ENCODE assay signal across 27 cellular contexts in the genomic region with DNA sequence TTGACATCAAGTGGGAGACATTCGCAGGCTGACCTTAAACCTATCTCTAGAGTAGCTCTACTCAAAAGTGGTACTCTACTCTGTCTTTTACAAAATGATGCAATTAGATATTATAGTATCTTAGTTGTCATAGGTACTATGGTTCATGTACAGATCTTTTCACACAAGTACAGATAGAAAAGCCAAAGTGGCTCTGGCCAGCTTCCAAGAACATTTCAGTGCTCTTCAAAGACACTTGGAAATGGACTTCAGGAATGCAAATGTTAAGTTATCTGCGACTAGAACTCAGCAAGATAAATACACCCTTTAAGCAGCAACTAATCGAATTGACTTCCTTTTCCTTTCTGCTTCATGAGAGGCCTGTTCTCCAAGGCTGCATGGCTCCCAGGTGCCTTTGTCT.
"Had no signal": no experiment of that assay in that cellular context is flagged by ENCODE, and none has a peak within 500 bp of the region (broad histone marks: within the 10 kb centered on the region; RNA-seq: fewer than 3 reads in every experiment).

No MANE protein-coding gene starts in this region.

- ATAC-seq: activated CD4-positive, alpha-beta T cell treated with anti-CD3 and anti-CD28 coated beads for 36 hours; activated T-helper 17 cell treated with anti-CD3 and anti-CD28 coated beads, Interleukin-2, amount 50 U/mL, for 72 hours; PC-3 had no signal

- H3K4me1 Mint-ChIP-seq: activated CD4-positive, alpha-beta memory T cell treated with anti-CD3 and anti-CD28 coated beads, Interleukin-2, amount 10 ng/mL, durations not matched to agents 7 days and 5 days; activated CD4-positive, alpha-beta T cell treated with anti-CD3 and anti-CD28 coated beads for 36 hours; activated T-helper 17 cell treated with anti-CD3 and anti-CD28 coated beads, Interleukin-2, amount 50 U/mL, for 72 hours had no signal

- H3K27ac Mint-ChIP-seq: activated CD4-positive, alpha-beta memory T cell treated with anti-CD3 and anti-CD28 coated beads, Interleukin-2, amount 10 ng/mL, durations not matched to agents 7 days and 5 days; activated CD4-positive, alpha-beta T cell treated with anti-CD3 and anti-CD28 coated beads for 36 hours; activated naive CD4-positive, alpha-beta T cell treated with anti-CD3 and anti-CD28 coated beads for 36 hours; activated naive CD8-positive, alpha-beta T cell; activated T-helper 17 cell treated with anti-CD3 and anti-CD28 coated beads, Interleukin-2, amount 50 U/mL, for 72 hours had no signal

- DNase-seq: activated CD4-positive, alpha-beta memory T cell treated with anti-CD3 and anti-CD28 coated beads, Interleukin-2, amount 10 ng/mL, durations not matched to agents 7 days and 5 days; activated CD4-positive, alpha-beta T cell treated with anti-CD3 and anti-CD28 coated beads for 36 hours; activated CD4-positive, alpha-beta T cell treated with anti-CD3 and anti-CD28 coated beads, Interleukin-2, amount 50 U/mL, for 1 hour; activated gamma-delta T cell; activated naive CD4-positive, alpha-beta T cell treated with anti-CD3 and anti-CD28 coated beads for 36 hours; activated T-cell treated with anti-CD3 and anti-CD28 coated beads for 4 hours; activated T-cell treated with anti-CD3 and anti-CD28 coated beads, Interleukin-2, amount 50 U/mL, for 48 hours; amygdala; brain microvascular endothelial cell; MG63; MV-4-11; NCI-H1092 treated with DMSO at 0.1 percent for 48 hours; NCI-H1417 treated with DMSO at 0.1 percent for 48 hours; NCI-H1694; NCI-H2029; NCI-H2107; NCI-H510A treated with DMSO at 0.1 percent for 48 hours; NCI-H69; NK-92 treated with Interleukin-12 subunit alpha and Interleukin-12 subunit beta, amount 100 ng/mL, for 24 hours; PC-3; SHP77 treated with DMSO at 0.1 percent for 48 hours; T-helper 2 cell; T1000; WERI-Rb-1 had no signal

- H3K4me3 ChIP-seq: cardiac muscle cell, MG63 had no signal

- H3K9me3 ChIP-seq: MG63 had no signal

- H3K36me3 ChIP-seq: brain microvascular endothelial cell, cardiac muscle cell, MG63, WERI-Rb-1 had no signal

- H3K4me3 Mint-ChIP-seq: activated CD4-positive, alpha-beta memory T cell treated with anti-CD3 and anti-CD28 coated beads, Interleukin-2, amount 10 ng/mL, durations not matched to agents 7 days and 5 days; activated CD4-positive, alpha-beta T cell treated with anti-CD3 and anti-CD28 coated beads for 36 hours; activated naive CD4-positive, alpha-beta T cell treated with anti-CD3 and anti-CD28 coated beads for 36 hours; activated naive CD8-positive, alpha-beta T cell; activated T-helper 17 cell treated with anti-CD3 and anti-CD28 coated beads, Interleukin-2, amount 50 U/mL, for 72 hours had no signal

- H3K27me3 Mint-ChIP-seq: activated CD4-positive, alpha-beta memory T cell treated with anti-CD3 and anti-CD28 coated beads, Interleukin-2, amount 10 ng/mL, durations not matched to agents 7 days and 5 days; activated CD4-positive, alpha-beta T cell treated with anti-CD3 and anti-CD28 coated beads for 36 hours; activated naive CD8-positive, alpha-beta T cell; activated T-helper 17 cell treated with anti-CD3 and anti-CD28 coated beads, Interleukin-2, amount 50 U/mL, for 72 hours had no signal

- H3K9me3 Mint-ChIP-seq: activated naive CD4-positive, alpha-beta T cell treated with anti-CD3 and anti-CD28 coated beads for 36 hours had no signal

- H3K27ac ChIP-seq: brain microvascular endothelial cell, cardiac muscle cell, WERI-Rb-1 had no signal

- H3K27me3 ChIP-seq: brain microvascular endothelial cell, cardiac muscle cell, MG63 had no signal

- H3K36me3 Mint-ChIP-seq: activated naive CD8-positive, alpha-beta T cell had no signal
